ENCODE assay signal across 1 cellular context in the genomic region with DNA sequence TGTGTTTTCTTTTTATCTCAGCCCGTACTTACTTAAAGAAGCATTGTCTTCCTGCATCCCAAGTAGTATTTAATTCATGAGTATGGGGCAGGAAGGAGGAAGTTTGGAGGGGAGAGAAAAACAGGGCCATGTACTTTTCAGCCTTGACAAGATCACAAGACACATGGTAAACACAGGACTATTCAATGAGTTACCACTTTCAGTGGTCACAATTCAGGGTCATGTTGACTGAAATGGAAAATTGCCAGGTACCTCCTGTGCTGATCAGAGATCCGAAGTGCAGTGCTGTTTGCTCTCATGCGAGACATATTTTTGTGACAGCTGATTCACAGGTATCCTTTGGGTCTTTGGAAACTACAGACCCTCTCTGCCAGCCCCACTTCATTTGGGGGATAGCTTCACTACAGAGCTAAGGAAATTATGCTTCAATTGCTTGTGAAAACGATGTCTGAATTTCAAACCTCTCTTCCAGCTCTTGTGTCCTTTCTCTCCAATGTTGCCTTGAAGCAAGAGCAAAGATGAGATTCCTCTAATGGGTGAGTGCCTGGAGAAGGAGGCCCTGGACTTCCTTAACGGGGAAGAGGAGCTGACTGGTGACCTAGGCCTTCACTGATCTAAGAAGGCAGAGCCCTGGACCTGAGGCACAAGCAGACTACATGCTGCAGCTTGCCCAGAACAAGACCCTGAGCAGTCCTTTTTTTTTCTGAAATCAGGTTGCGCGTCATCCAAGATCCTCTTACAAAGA.
TF ChIP-seq lines count a peak whose summit lies in the region.

No MANE protein-coding gene starts in this region.

TF ChIP-seq in IMR-90, 13 proteins besides CTCF, POLR2A, EP300 and RAD21 (continued from another document):
- TF ChIP-seq BHLHE40 (IDR thresholded peaks at IDR 0.05; ENCODE audit: low read depth, low read length) = no peak
- no peak for TF ChIP-seq MAFK (IDR thresholded peaks at IDR 0.05; ENCODE audit: low read depth, low read length)
- TF ChIP-seq, protein P1, sequence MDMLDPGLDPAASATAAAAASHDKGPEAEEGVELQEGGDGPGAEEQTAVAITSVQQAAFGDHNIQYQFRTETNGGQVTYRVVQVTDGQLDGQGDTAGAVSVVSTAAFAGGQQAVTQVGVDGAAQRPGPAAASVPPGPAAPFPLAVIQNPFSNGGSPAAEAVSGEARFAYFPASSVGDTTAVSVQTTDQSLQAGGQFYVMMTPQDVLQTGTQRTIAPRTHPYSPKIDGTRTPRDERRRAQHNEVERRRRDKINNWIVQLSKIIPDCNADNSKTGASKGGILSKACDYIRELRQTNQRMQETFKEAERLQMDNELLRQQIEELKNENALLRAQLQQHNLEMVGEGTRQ (IDR thresholded peaks at IDR 0.05; ENCODE audit: low read depth, low read length) = no peak
